Comparison of ENCODE assay signal across 10 cellular contexts in genomic region chr10:63262674-63263073, GRCh38.
DNase-seq lines count a peak whose midpoint lies in the region; ATAC-seq and TF ChIP-seq lines count a peak whose summit lies in the region.
"Had no signal": no experiment of that assay in that cellular context is flagged by ENCODE, and none has a peak within 500 bp of the region (broad histone marks: within the 10 kb centered on the region; RNA-seq: fewer than 3 reads in every experiment).

No MANE protein-coding gene starts in this region.

- peak overlapping the region; percentile 42 for H3K4me3 Mint-ChIP-seq in activated T-cell treated with anti-CD3 and anti-CD28 coated beads, Interleukin-2, amount 50 U/mL, for 24 hours

- no peak overlapping the region for H2BK5ac ChIP-seq in neuronal stem cell (ENCODE audit: low read length)

- no peak overlapping the region for H2AK5ac ChIP-seq in neuronal stem cell (ENCODE audit: low read depth, low read length)

- WGBS in hepatocyte (ENCODE audit: low lambda C conversion rate, missing lambda C conversion rate) = 73% methylated on average over 3 of the region's 3 CpGs
- WGBS in neuronal stem cell (ENCODE audit: extremely low coverage in 2 of 2, insufficient read length in 2 of 2, insufficient replicate concordance in 1 of 2), 2 donors = no CpG with 5 or more reads among the region's 3 CpGs

- peaks cover 61% of the 10 kb centered on the region for H4K20me1 ChIP-seq in hepatocyte (ENCODE audit: insufficient read depth, poor library complexity, severe bottlenecking)

- POLR2A ChIA-PET in Panc1 (lab: Charles Lee) = interaction anchor here (1.0 to 1.2 kb wide), 2 partner anchors 8 to 14 kb away, joined by 4 to 8 read pairs; no protein-coding TSS in a partner anchor

- in situ Hi-C loops in Panc1 (cut with HindIII; ENCODE audit: low pct_unique_long_range_greater_than_20kb, low sequenced_read_pairs) = no loop called here

- H2BK120ac ChIP-seq in neuronal stem cell (ENCODE audit: low read depth, low read length) = no peak overlapping the region

- ATAC-seq in Panc1 = no peak
- no peak for ATAC-seq in activated CD4-positive, CD25-positive, alpha-beta regulatory T cell treated with anti-CD3 and anti-CD28 coated beads, Interleukin-2, amount 50 U/mL, for 24 hours

- no peaks in the 10 kb centered on the region for H3K36me3 ChIP-seq in Panc1 (ENCODE audit: control insufficient read depth, insufficient read depth, low read length)
- H3K36me3 ChIP-seq in hepatocyte (replicated peaks; ENCODE audit: insufficient read depth, low read depth) = no peaks in the 10 kb centered on the region
- H3K36me3 ChIP-seq in neuronal stem cell (replicated peaks in 1 of 2; ENCODE audit: control insufficient read depth in 2 of 2, insufficient read depth in 2 of 2, low read length in 2 of 2) = peaks cover 0 to 61% of the 10 kb centered on the region in 2 donors

- no peak for TF ChIP-seq CTCF in Panc1 (IDR thresholded peaks at IDR 0.05)
- TF ChIP-seq CTCF in hepatocyte (IDR thresholded peaks at IDR 0.05; ENCODE audit: poor library complexity) = no peak

- no peak overlapping the region for H2BK15ac ChIP-seq in neuronal stem cell (ENCODE audit: low read length)

- no peak overlapping the region for H3K9ac ChIP-seq in neuronal stem cell (ENCODE audit: low read depth, low read length, poor library complexity)

- no peak overlapping the region for H3K18ac ChIP-seq in neuronal stem cell (ENCODE audit: low read length)

- CTCF ChIA-PET in Panc1 (lab: Charles Lee) = no interaction called here

- no peak overlapping the region for H4K8ac ChIP-seq in neuronal stem cell (ENCODE audit: low read depth, low read length)

- H3K9me3 ChIP-seq in Panc1 (ENCODE audit: control insufficient read depth, insufficient read depth, low read depth, low read length) (no peaks in the 10 kb centered on the region), hepatocyte (ENCODE audit: low read depth) (no peaks in the 10 kb centered on the region), neuronal stem cell (replicated peaks in 1 of 2; ENCODE audit: control insufficient read depth in 2 of 2, insufficient read depth in 1 of 2, low read depth in 1 of 2, low read length in 2 of 2) (no peaks in the 10 kb centered on the region)

- no peaks in the 10 kb centered on the region for H3K9me3 Mint-ChIP-seq in activated T-cell treated with anti-CD3 and anti-CD28 coated beads, Interleukin-2, amount 50 U/mL, for 24 hours

- DNase-seq in activated T-cell treated with anti-CD3 and anti-CD28 coated beads, Interleukin-2, amount 50 U/mL, for 24 hours = no peak
- DNase-seq in activated T-cell treated with anti-CD3 and anti-CD28 coated beads for 4 hours = no peak
- no peak for DNase-seq in Panc1 (ENCODE audit: low read depth, low spot score)
- no peak for DNase-seq in hepatocyte (ENCODE audit: low spot score)
- DNase-seq in substantia nigra (lab: John Stamatoyannopoulos, UW) = no peak
- DNase-seq in activated CD8-positive, alpha-beta memory T cell treated with anti-CD3 and anti-CD28 coated beads for 24 hours = no peak
- DNase-seq in neuronal stem cell (ENCODE audit: low spot score) = no peak
- DNase-seq: kidney glomerular epithelial cell, NCI-H1436 treated with DMSO at 0.1 percent for 48 hours had no signal

- H3K9me2 ChIP-seq in hepatocyte (replicated peaks; ENCODE audit: insufficient read depth) = no peaks in the 10 kb centered on the region

- H3K4me3 ChIP-seq in Panc1 (ENCODE audit: low read depth in 2 of 2, low read length in 2 of 2) = no peak overlapping the region
- no peak overlapping the region for H3K4me3 ChIP-seq in hepatocyte
- H3K4me3 ChIP-seq in neuronal stem cell (ENCODE audit: low read length in 2 of 2) = no peak overlapping the region

- peak overlapping the region; percentile 64 for H3K27ac Mint-ChIP-seq in activated T-cell treated with anti-CD3 and anti-CD28 coated beads, Interleukin-2, amount 50 U/mL, for 24 hours

- H2AFZ ChIP-seq in hepatocyte (no peak overlapping the region), neuronal stem cell (ENCODE audit: low read length) (no peak overlapping the region)

- H3K79me1 ChIP-seq in neuronal stem cell (ENCODE audit: low read depth, low read length) = peaks cover 2% of the 10 kb centered on the region

- H3K4me2 ChIP-seq in hepatocyte (peak overlapping the region; percentile 19), neuronal stem cell (ENCODE audit: insufficient read depth, low read length, poor library complexity, severe bottlenecking) (no peak overlapping the region)

- peaks cover 60% of the 10 kb centered on the region for H3K36me3 Mint-ChIP-seq in activated T-cell treated with anti-CD3 and anti-CD28 coated beads, Interleukin-2, amount 50 U/mL, for 24 hours (ENCODE audit: low read depth)

- no peaks in the 10 kb centered on the region for H3K27me3 Mint-ChIP-seq in activated T-cell treated with anti-CD3 and anti-CD28 coated beads, Interleukin-2, amount 50 U/mL, for 24 hours

- no peak overlapping the region for H3K4ac ChIP-seq in neuronal stem cell (ENCODE audit: low read length)

- H2BK12ac ChIP-seq in neuronal stem cell (ENCODE audit: low read length) = no peak overlapping the region

- H3K27me3 ChIP-seq in Panc1 (ENCODE audit: control insufficient read depth, insufficient read depth, low read length) = no peaks in the 10 kb centered on the region
- no peaks in the 10 kb centered on the region for H3K27me3 ChIP-seq in hepatocyte
- no peaks in the 10 kb centered on the region for H3K27me3 ChIP-seq in neuronal stem cell (ENCODE audit: control insufficient read depth in 3 of 3, insufficient read depth in 3 of 3, low read depth in 1 of 3, low read length in 3 of 3)

- BruUV-seq in Panc1 (replicated peaks; lab: Mats Ljungman, UMichigan) = no TSS peak

- peaks cover 97% of the 10 kb centered on the region for H3K79me2 ChIP-seq in hepatocyte

- H3K4me1 ChIP-seq in Panc1 (ENCODE audit: control insufficient read depth, insufficient read depth, low read length) (peaks cover 31% of the 10 kb centered on the region), hepatocyte (ENCODE audit: insufficient read depth) (peaks cover 31% of the 10 kb centered on the region), neuronal stem cell (ENCODE audit: control insufficient read depth in 2 of 2, insufficient read depth in 1 of 2, low read depth in 1 of 2, low read length in 2 of 2) (no peaks in the 10 kb centered on the region)

- no peak overlapping the region for H3K23ac ChIP-seq in neuronal stem cell (ENCODE audit: low read depth, low read length, poor library complexity)

- peak overlapping the region; percentile 51 for H3K27ac ChIP-seq in Panc1 (ENCODE audit: low read length)
- H3K27ac ChIP-seq in hepatocyte = no peak overlapping the region
- H3K27ac ChIP-seq in substantia nigra (ENCODE audit: low read depth, low read length, poor library complexity, severe bottlenecking) = peak overlapping the region; percentile 30
- H3K27ac ChIP-seq in neuronal stem cell (replicated peaks; ENCODE audit: low read length) = no peak overlapping the region

- intact Hi-C loops in Panc1 (cut with micrococcal nuclease; ENCODE audit: unreplicated experiment) = loop anchor here (10.0 kb wide), 1 partner anchor 202 kb away; the partner anchor contains the start of gene JMJD1C

- no peak overlapping the region for H4K91ac ChIP-seq in neuronal stem cell (ENCODE audit: low read depth, low read length, poor library complexity)

- no peak overlapping the region for H3K14ac ChIP-seq in neuronal stem cell (ENCODE audit: low read length)

- peaks cover 56% of the 10 kb centered on the region for H3K4me1 Mint-ChIP-seq in activated T-cell treated with anti-CD3 and anti-CD28 coated beads, Interleukin-2, amount 50 U/mL, for 24 hours (ENCODE audit: low read depth)

Comparison
In these comparisons a context has a peak if more than half of its experiments do, and no peak if none do; other contexts are left out.
1. H3K27ac ChIP-seq: peak in Panc1 (single experiment) and substantia nigra (single experiment); none in hepatocyte (single experiment) and neuronal stem cell (single experiment).